ENCODE assay signal across 8 cellular contexts in genomic region chr13:109156181-109156935, GRCh38.
DNase-seq lines count a peak whose midpoint lies in the region; ATAC-seq and TF ChIP-seq lines count a peak whose summit lies in the region.

No MANE protein-coding gene starts in this region.

- H2AFZ ChIP-seq in neural progenitor cell (replicated peaks), result no peak overlapping the region

- H3K4me1 Mint-ChIP-seq in immature natural killer cell (no peaks in the 10 kb centered on the region), neural progenitor cell (peaks cover 57% of the 10 kb centered on the region)

- no peak for TF ChIP-seq CTCF in neural progenitor cell (IDR thresholded peaks at IDR 0.05)

- peak overlapping the region in 1 of 3 donors; percentile 4 for H3K4me3 ChIP-seq in skeletal muscle tissue (ENCODE audit: low read length in 3 of 3)
- no peak overlapping the region for H3K4me3 ChIP-seq in neural progenitor cell

- H3K4me1 ChIP-seq in skeletal muscle tissue (ENCODE audit: control insufficient read depth in 3 of 3, insufficient read depth in 3 of 3, low read length in 3 of 3), result peaks cover 2 to 20% (median 12%) of the 10 kb centered on the region in 3 donors
- peaks cover 26% of the 10 kb centered on the region for H3K4me1 ChIP-seq in neural progenitor cell

- intact Hi-C loops in left cardiac atrium (cut with DNase I), result no loop called here

- H3K79me2 ChIP-seq in neural progenitor cell (ENCODE audit: low read depth), result no peaks in the 10 kb centered on the region

- H3K9ac ChIP-seq in skeletal muscle tissue (ENCODE audit: low read depth in 1 of 3, low read length in 3 of 3) (peak overlapping the region in 2 of 3 donors; percentile 10 to 11), neural progenitor cell (no peak overlapping the region)

- H3F3A ChIP-seq in neural progenitor cell (ENCODE audit: low read depth), result no peaks in the 10 kb centered on the region

- no peak overlapping the region for H3K4me2 ChIP-seq in neural progenitor cell

- peak; percentile 19 for DNase-seq in H4 (ENCODE audit: low spot score)
- DNase-seq in amniotic epithelial cell (ENCODE audit: low read depth), result peak; percentile 92
- no peak for DNase-seq in left cardiac atrium
- no peak for DNase-seq in immature natural killer cell
- no peak for DNase-seq in neural progenitor cell (ENCODE audit: low spot score)
- DNase-seq in NAMALWA (ENCODE audit: low spot score), result no peak
- no peak for DNase-seq in DMS153 (lab: John Stamatoyannopoulos, UW)

- H3K36me3 ChIP-seq in skeletal muscle tissue (ENCODE audit: control insufficient read depth in 3 of 3, insufficient read depth in 3 of 3, low read length in 3 of 3) (no peaks in the 10 kb centered on the region), neural progenitor cell (no peaks in the 10 kb centered on the region)

- H4K20me1 ChIP-seq in neural progenitor cell (ENCODE audit: low read depth), result no peaks in the 10 kb centered on the region

- no peaks in the 10 kb centered on the region for H3K9me3 ChIP-seq in skeletal muscle tissue (ENCODE audit: control insufficient read depth in 3 of 3, low read length in 3 of 3)
- no peaks in the 10 kb centered on the region for H3K9me3 ChIP-seq in neural progenitor cell (ENCODE audit: low read depth)

- H3K27ac Mint-ChIP-seq in immature natural killer cell (no peak overlapping the region), neural progenitor cell (no peak overlapping the region)

- H3K4me3 Mint-ChIP-seq in immature natural killer cell (no peak overlapping the region), neural progenitor cell (no peak overlapping the region)

- H3K9me3 Mint-ChIP-seq in immature natural killer cell, result peaks cover 0 to 2% (median 0%) of the 10 kb centered on the region in 6 donors
- peaks cover 7% of the 10 kb centered on the region for H3K9me3 Mint-ChIP-seq in neural progenitor cell

- H3K36me3 Mint-ChIP-seq in immature natural killer cell (no peaks in the 10 kb centered on the region), neural progenitor cell (peaks cover 3% of the 10 kb centered on the region)

- H3K27me3 ChIP-seq in skeletal muscle tissue (ENCODE audit: control insufficient read depth in 3 of 3, insufficient read depth in 3 of 3, low read length in 3 of 3) (peaks cover 0 to 32% (median 0%) of the 10 kb centered on the region in 3 donors), neural progenitor cell (no peaks in the 10 kb centered on the region)

- H3K27me3 Mint-ChIP-seq in immature natural killer cell (ENCODE audit: low read depth in 3 of 3), result peaks cover 0 to 9% (median 3%) of the 10 kb centered on the region in 3 donors
- peaks cover 3% of the 10 kb centered on the region for H3K27me3 Mint-ChIP-seq in neural progenitor cell (ENCODE audit: insufficient read depth, low read depth)

- H3K27ac ChIP-seq in skeletal muscle tissue (ENCODE audit: low read depth, low read length) (no peak overlapping the region), neural progenitor cell (no peak overlapping the region)

- ATAC-seq in left cardiac atrium, result peak; percentile 46 to 72

Comparison
In these comparisons a context has a peak if more than half of its experiments do, and no peak if none do; other contexts are left out.
1. DNase-seq: peak in H4 (single experiment) and amniotic epithelial cell (single experiment); none in left cardiac atrium (single experiment), immature natural killer cell (0 of 3), neural progenitor cell (single experiment), NAMALWA (single experiment) and DMS153 (single experiment).